ENCODE assay signal across 8 cellular contexts in genomic region chr7:19709249-19709578, GRCh38. TPM values are rescaled to one million over a fixed set of nuclear protein-coding genes. Genes with fewer than 3 reads are reported as not detected.
DNase-seq lines count a peak whose midpoint lies in the region; ATAC-seq, FAIRE-seq and TF ChIP-seq lines count a peak whose summit lies in the region.

No MANE protein-coding gene starts in this region.

- no peak for FAIRE-seq in GM12878 (lab: Jason Lieb, UNC)

- H3K4me2 ChIP-seq in GM12878 (ENCODE audit: control insufficient read depth, insufficient read depth), result peak overlapping the region; percentile 21; the same call in 1 of the 2 replicates

- peaks cover 32% of the 10 kb centered on the region for H3K79me2 ChIP-seq in GM12878 (ENCODE audit: control insufficient read depth, insufficient read depth, low read length)

- H3K4me3 Mint-ChIP-seq in naive thymus-derived CD8-positive, alpha-beta T cell, result peak overlapping the region; percentile 95 to 99 (median 98)

- H3K36me3 Mint-ChIP-seq in naive thymus-derived CD8-positive, alpha-beta T cell, result peaks cover 0 to 4% (median 0%) of the 10 kb centered on the region in 3 donors

- TF ChIP-seq POLR2A in GM12878 (IDR thresholded peaks at IDR 0.05; ENCODE audit: low read depth, low read length), result no peak

- no peaks in the 10 kb centered on the region for H4K20me1 ChIP-seq in GM12878 (ENCODE audit: control insufficient read depth, insufficient read depth)

- in situ Hi-C loops in GM12878 (cut with MboI), result no loop called here

- intact Hi-C loops in GM12878 (cut with micrococcal nuclease; ENCODE audit: unreplicated experiment), result loop anchor here (5.0 kb wide), 1 partner anchor 618 kb away; no protein-coding TSS in a partner anchor

- peak overlapping the region; percentile 75 for H3K27ac ChIP-seq in C4-2B
- H3K27ac ChIP-seq in GM12878 (ENCODE audit: control insufficient read depth, insufficient read depth), result no peak overlapping the region

- TF ChIP-seq EP300 in GM12878 (IDR thresholded peaks at IDR 0.05; ENCODE audit: borderline replicate concordance in 1 of 2, control insufficient read depth in 1 of 2, low read depth in 2 of 2, low read length in 2 of 2), result no peak

- TF ChIP-seq CTCF in C4-2B (conservative IDR thresholded peaks at IDR 0.05) (peak; percentile 67), GM12878 (IDR thresholded peaks at IDR 0.05 in 2 of 3, conservative IDR thresholded peaks at IDR 0.05 in 1 of 3; ENCODE audit: control insufficient read depth in 2 of 3, extremely low read depth in 1 of 3, insufficient read depth in 1 of 3, low read depth in 3 of 3, low read length in 3 of 3) (no peak)

- H3K4me1 ChIP-seq in GM12878 (ENCODE audit: control insufficient read depth, insufficient read depth, low read length), result 0 out of 2 replicates have a peak, but pooled peaks cover 3% of the 10 kb centered on the region

- H2AFZ ChIP-seq in GM12878 (ENCODE audit: control insufficient read depth, low read depth, low read length), result peak overlapping the region; percentile 46

- BruUV-seq in GM12878 (replicated peaks; lab: Mats Ljungman, UMichigan), result no TSS peak

- POLR2A ChIA-PET in GM12878 (lab: Charles Lee), result interaction anchor here (1.5 kb wide), 1 partner anchor 888 kb away, joined by 3 read pairs; no protein-coding TSS in a partner anchor
- POLR2A ChIA-PET in naive thymus-derived CD8-positive, alpha-beta T cell (lab: Charles Lee), result interaction anchor here (1.3 kb wide), 1 partner anchor 9 kb away, joined by 7 read pairs; no protein-coding TSS in a partner anchor

- H3K9me3 ChIP-seq in GM12878 (replicated peaks; ENCODE audit: control insufficient read depth, insufficient read depth, low read length), result no peaks in the 10 kb centered on the region

- peak; percentile 0 for ATAC-seq in HG03342 (IDR thresholded peaks at IDR 0.05; ENCODE audit: unreplicated experiment)
- no peak; the same call in 2 of the 3 replicates for ATAC-seq in GM12878
- ATAC-seq in naive thymus-derived CD8-positive, alpha-beta T cell, result no peak
- no peak for ATAC-seq in HG02884 (IDR thresholded peaks at IDR 0.05; ENCODE audit: unreplicated experiment)
- no peak for ATAC-seq in HG02870 (IDR thresholded peaks at IDR 0.05; ENCODE audit: unreplicated experiment)

- peak overlapping the region; percentile 85 to 99 (median 98) for H3K27ac Mint-ChIP-seq in naive thymus-derived CD8-positive, alpha-beta T cell

- H3K4me3 ChIP-seq in GM12878, result no peak overlapping the region

- RAD21 ChIA-PET in GM12878 (lab: Charles Lee; ENCODE audit: unreplicated experiment), result interaction anchor here (0.7 to 8.1 kb wide), 10 partner anchors 9 to 1644 kb away, joined by 3 to 123 read pairs (median 3); no protein-coding TSS in a partner anchor

- CTCF ChIA-PET in GM12878 (lab: Yijun Ruan, JAX), result interaction anchor here (0.6 to 8.0 kb wide), 28 partner anchors 10 to 1117 kb away, joined by 3 to 184 read pairs (median 5); no protein-coding TSS in a partner anchor

- H3K36me3 ChIP-seq in GM12878 (ENCODE audit: control insufficient read depth in 2 of 2, insufficient read depth in 2 of 2, low read length in 1 of 2), result no peaks in the 10 kb centered on the region

- no peaks in the 10 kb centered on the region for H3K27me3 ChIP-seq in GM12878 (replicated peaks in 1 of 2; ENCODE audit: control insufficient read depth in 2 of 2, insufficient read depth in 2 of 2, low read length in 1 of 2)

- H3K9ac ChIP-seq in GM12878 (ENCODE audit: control insufficient read depth, insufficient read depth, low read length), result no peak overlapping the region; the same call in 1 of the 2 replicates

- no peak for TF ChIP-seq RAD21 in GM12878 (IDR thresholded peaks at IDR 0.05; ENCODE audit: insufficient read depth, low read depth, low read length)

- WGBS in GM12878 (ENCODE audit: insufficient coverage, insufficient replicate concordance, low lambda C conversion rate, missing lambda C conversion rate), result 40% methylated on average over 6 of the region's 6 CpGs

- H3K4me1 Mint-ChIP-seq in naive thymus-derived CD8-positive, alpha-beta T cell, result peaks cover 13 to 57% (median 51%) of the 10 kb centered on the region in 4 donors

- SMC1A ChIA-PET in GM12878 (lab: Charles Lee; ENCODE audit: uncharacterized antibody, unreplicated experiment), result interaction anchor here (0.6 to 2.3 kb wide), 14 partner anchors 10 to 946 kb away, joined by 3 to 14 read pairs (median 4); no protein-coding TSS in a partner anchor

- no peaks in the 10 kb centered on the region for H3K9me3 Mint-ChIP-seq in naive thymus-derived CD8-positive, alpha-beta T cell

- no peak for DNase-seq in GM12878 (ENCODE audit: low read depth, low spot score)
- DNase-seq in naive thymus-derived CD8-positive, alpha-beta T cell, result no peak
- no peak for DNase-seq in NOMO-1 treated with dmso at 0.1 percent for 144 hours (lab: John Stamatoyannopoulos, UW; ENCODE audit: unreplicated experiment)
- DNase-seq in MV-4-11 (lab: John Stamatoyannopoulos, UW), result no peak

- H3K27me3 Mint-ChIP-seq in naive thymus-derived CD8-positive, alpha-beta T cell, result no peaks in the 10 kb centered on the region

TF ChIP-seq in GM12878, 131 proteins besides CTCF, POLR2A, EP300 and RAD21 (continues in another document):
- no peak for TF ChIP-seq ZNF24 (IDR thresholded peaks at IDR 0.05)
- no peak for TF ChIP-seq CREM (IDR thresholded peaks at IDR 0.05; ENCODE audit: low read depth)
- no peak for TF ChIP-seq HDAC2 (IDR thresholded peaks at IDR 0.05)
- no peak for TF ChIP-seq TCF12 (IDR thresholded peaks at IDR 0.05; ENCODE audit: low read depth, low read length)
- no peak for TF ChIP-seq RELA (IDR thresholded peaks at IDR 0.05; ENCODE audit: borderline replicate concordance, partially characterized antibody)
- no peak for TF ChIP-seq REST (IDR thresholded peaks at IDR 0.05; ENCODE audit: low read depth, low read length)
- TF ChIP-seq IRF3 (IDR thresholded peaks at IDR 0.05), result no peak
- TF ChIP-seq EGR1 (IDR thresholded peaks at IDR 0.05; ENCODE audit: borderline replicate concordance in 1 of 2, low read depth in 2 of 2, low read length in 2 of 2), result no peak
- TF ChIP-seq PAX8 (IDR thresholded peaks at IDR 0.05), result no peak

RNA-seq across cellular contexts. Expression of gene POLR1F, which starts 0.4 kb away (rescaled TPM):
- total RNA-seq in GM12878 (2013; cell fraction: nucleolus; rRNA removed), result 12.0 and 14.0 TPM in 2 replicates
- total RNA-seq in GM12878 (2014; rRNA removed) (27.8 and 34.4 TPM in 2 replicates), GM12878 (2014; rRNA removed; fragmentation: Illumina TruSeq; extraction: Trizol) (29.9 and 31.4 TPM in 2 replicates), GM12878 (2021) (22.5 and 23.3 TPM in 2 replicates)
- 5.4 TPM for polyA plus RNA-seq in GM12878 (2011; ENCODE audit: low read depth)
- polyA plus RNA-seq in GM12878 (2011; rRNA removed) (27.7 and 43.7 TPM in 2 replicates), GM12878 (2014; fragmentation: Illumina TruSeq; extraction: Trizol) (28.0 and 36.9 TPM in 2 replicates), GM12878 (2014; fragmentation: Nextera tagmentation; extraction: Ambion mirVana) (100 to 1,000 TPM in 1 of 2 experiments, 10 to 100 TPM in 1; 95.3 to 129 TPM), GM12878 (2014; rRNA removed) (16.9 and 17.0 TPM in 2 replicates), GM12878 (2016; fragmentation: Nextera tagmentation; extraction: Ambion mirVana) (10 to 100 TPM; 47.9 to 54.2 TPM)
- polyA plus RNA-seq in GM12878 (2011; cell fraction: cytosol; rRNA removed), result 10.3 and 10.4 TPM in 2 replicates
- polyA plus RNA-seq in GM12878 (2011; cell fraction: nucleus; rRNA removed), result 10.2 and 12.3 TPM in 2 replicates
- 10.6 and 12.4 TPM in 2 replicates for polyA plus RNA-seq in GM12878 (2012)
- polyA minus RNA-seq in GM12878 (2011; rRNA and poly(A)+ RNA removed), result 16.9 and 21.0 TPM in 2 replicates
- 6.4 and 9.0 TPM in 2 replicates for polyA minus RNA-seq in GM12878 (2011; cell fraction: cytosol; rRNA and poly(A)+ RNA removed)
- 10.4 and 15.8 TPM in 2 replicates for polyA minus RNA-seq in GM12878 (2011; cell fraction: nucleus; rRNA and poly(A)+ RNA removed)
- total RNA-seq in naive thymus-derived CD8-positive, alpha-beta T cell, result 10 to 100 TPM; 17.6 to 18.9 TPM
- 10 to 100 TPM; 40.7 to 48.0 (median 46.8) TPM for polyA plus RNA-seq in naive thymus-derived CD8-positive, alpha-beta T cell
